1 cellular context compared by ENCODE assay signal in genomic region chr6:140794544-140794943, GRCh38.
TF ChIP-seq lines count a peak whose summit lies in the region.

No MANE protein-coding gene starts in this region.

TF ChIP-seq in HepG2, 621 proteins besides CTCF, POLR2A, EP300 and RAD21 (continued from another document):
- no peak for TF ChIP-seq HBP1 (CRISPR knock-in tag; IDR thresholded peaks at IDR 0.05; ENCODE audit: low read depth)
